8 cellular contexts compared by ENCODE assay signal in the genomic region with DNA sequence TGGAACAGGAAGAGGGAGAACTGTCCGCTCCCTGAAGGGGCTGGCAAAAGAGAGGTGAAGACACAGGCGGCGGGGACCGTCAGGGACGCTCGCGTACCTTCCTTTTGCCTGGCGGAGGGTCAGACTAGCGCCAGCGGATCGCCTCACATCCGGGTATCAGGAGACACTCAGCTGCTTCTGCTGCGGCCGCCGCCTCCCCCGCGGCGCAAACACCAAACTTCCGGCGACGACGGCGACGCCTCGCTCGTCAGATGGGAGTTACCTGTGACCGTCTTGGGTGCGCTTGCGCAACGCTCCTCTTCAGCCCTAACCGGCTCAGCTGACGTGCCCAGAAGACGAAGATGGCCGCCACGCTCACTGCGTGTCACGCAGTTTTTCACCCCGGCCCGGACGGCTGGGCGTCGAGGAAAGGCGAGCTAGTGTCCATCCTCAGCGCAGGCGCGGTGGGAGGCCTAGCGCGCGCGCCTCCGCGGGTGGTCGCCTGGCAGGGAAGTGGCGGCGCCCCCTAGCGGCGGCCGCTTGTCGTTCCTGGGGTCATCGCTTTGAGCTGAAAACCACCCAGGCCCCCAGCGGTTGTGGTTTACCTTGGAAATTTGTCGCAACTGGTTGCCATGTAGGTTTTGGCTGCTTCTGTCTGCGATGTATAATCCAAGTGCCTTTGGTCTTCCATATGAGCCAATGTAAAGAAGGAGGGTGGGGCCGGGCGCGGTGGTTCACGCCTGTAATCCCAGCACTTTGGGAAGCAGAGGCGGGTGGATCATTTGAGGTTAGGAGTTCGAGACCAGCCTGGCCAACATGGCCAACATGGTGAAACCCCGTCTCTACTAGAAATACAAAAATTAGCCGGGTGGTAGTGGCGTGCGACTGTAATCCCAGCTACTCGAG. TPM values are rescaled to one million over a fixed set of nuclear protein-coding genes. Genes with fewer than 3 reads are reported as not detected.
DNase-seq lines count a peak whose midpoint lies in the region; ATAC-seq and TF ChIP-seq lines count a peak whose summit lies in the region.

A gene with protein sequence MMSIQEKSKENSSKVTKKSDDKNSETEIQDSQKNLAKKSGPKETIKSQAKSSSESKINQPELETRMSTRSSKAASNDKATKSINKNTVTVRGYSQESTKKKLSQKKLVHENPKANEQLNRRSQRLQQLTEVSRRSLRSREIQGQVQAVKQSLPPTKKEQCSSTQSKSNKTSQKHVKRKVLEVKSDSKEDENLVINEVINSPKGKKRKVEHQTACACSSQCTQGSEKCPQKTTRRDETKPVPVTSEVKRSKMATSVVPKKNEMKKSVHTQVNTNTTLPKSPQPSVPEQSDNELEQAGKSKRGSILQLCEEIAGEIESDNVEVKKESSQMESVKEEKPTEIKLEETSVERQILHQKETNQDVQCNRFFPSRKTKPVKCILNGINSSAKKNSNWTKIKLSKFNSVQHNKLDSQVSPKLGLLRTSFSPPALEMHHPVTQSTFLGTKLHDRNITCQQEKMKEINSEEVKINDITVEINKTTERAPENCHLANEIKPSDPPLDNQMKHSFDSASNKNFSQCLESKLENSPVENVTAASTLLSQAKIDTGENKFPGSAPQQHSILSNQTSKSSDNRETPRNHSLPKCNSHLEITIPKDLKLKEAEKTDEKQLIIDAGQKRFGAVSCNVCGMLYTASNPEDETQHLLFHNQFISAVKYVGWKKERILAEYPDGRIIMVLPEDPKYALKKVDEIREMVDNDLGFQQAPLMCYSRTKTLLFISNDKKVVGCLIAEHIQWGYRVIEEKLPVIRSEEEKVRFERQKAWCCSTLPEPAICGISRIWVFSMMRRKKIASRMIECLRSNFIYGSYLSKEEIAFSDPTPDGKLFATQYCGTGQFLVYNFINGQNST (minus strand): TSS at position 179 of the 885 bp plus-strand sequence. CDS start 25,861 bp downstream, outside the sequence.

- peak; percentile 96 to 98 (median 98) for DNase-seq in CD4-positive, alpha-beta memory T cell
- DNase-seq in NCI-H774 (lab: John Stamatoyannopoulos, UW) (peak; percentile 97), dorsolateral prefrontal cortex (peak; percentile 81 to 96 (median 91)), right lobe of liver (peak; percentile 96 to 98 (median 97))
- peak; percentile 91 to 93 for DNase-seq in activated CD4-positive, alpha-beta T cell treated with anti-CD3 and anti-CD28 coated beads, Interleukin-2, amount 50 U/mL, for 48 hours
- peak; percentile 85 to 92 for DNase-seq in stimulated activated CD4-positive, alpha-beta T cell treated with anti-CD3 and anti-CD28 coated beads, Interleukin-4, amount 100 ng/mL, for 4 hours

- intact Hi-C loops in CD4-positive, alpha-beta memory T cell (cut with micrococcal nuclease): loop anchor here (1.0 kb wide), 4 partner anchors 12 to 488 kb away; a partner anchor contains a TSS
- intact Hi-C loops in dorsolateral prefrontal cortex (cut with DNase I): loop anchor here (1.0 to 10.0 kb wide), 6 partner anchors 12 to 486 kb away; a partner anchor contains a TSS
- intact Hi-C loops in right lobe of liver (cut with DNase I): no loop called here

- H3K4me3 ChIP-seq in CD4-positive, alpha-beta memory T cell (ENCODE audit: low read length in 2 of 2): peak within 1 kb of the TSS; percentile 90 to 98
- H3K4me3 ChIP-seq in dorsolateral prefrontal cortex (peak within 1 kb of the TSS; percentile 63 to 100 (median 96)), right lobe of liver (peak within 1 kb of the TSS; percentile 66 to 90 (median 75))

- H3K27me3 Mint-ChIP-seq in CD4-positive, alpha-beta memory T cell: no peaks in the 10 kb centered on the region

- CTCF ChIA-PET in CD4-positive, alpha-beta memory T cell (lab: Charles Lee; ENCODE audit: partially characterized antibody): interaction anchor here (0.7 to 8.3 kb wide), 35 partner anchors 10 to 1898 kb away, joined by 3 to 181 read pairs (median 5); a partner anchor contains a TSS

- H3K9me3 Mint-ChIP-seq in CD4-positive, alpha-beta memory T cell: peaks cover 0 to 4% (median 0%) of the 10 kb centered on the region in 8 donors

- ATAC-seq in GM19397 (IDR thresholded peaks at IDR 0.05; ENCODE audit: unreplicated experiment) (peak; percentile 86), HG03571 (IDR thresholded peaks at IDR 0.05; ENCODE audit: unreplicated experiment) (peak; percentile 87), right lobe of liver (peak; percentile 83 to 90 (median 87))

- H3K9me3 ChIP-seq in CD4-positive, alpha-beta memory T cell (ENCODE audit: control insufficient read depth in 1 of 2, low read length in 2 of 2): no peaks in the 10 kb centered on the region
- no peaks in the 10 kb centered on the region for H3K9me3 ChIP-seq in right lobe of liver

- H3K36me3 ChIP-seq in CD4-positive, alpha-beta memory T cell (ENCODE audit: insufficient read depth, low read length): no peaks in the 10 kb centered on the region
- no peaks in the 10 kb centered on the region for H3K36me3 ChIP-seq in right lobe of liver

- TF ChIP-seq CTCF in dorsolateral prefrontal cortex (IDR thresholded peaks at IDR 0.05 in 54 of 56, conservative IDR thresholded peaks at IDR 0.05 in 2 of 56; ENCODE audit: low read depth in 1 of 56, partially characterized antibody in 56 of 56): peak; percentile 85 to 99 (median 96)
- TF ChIP-seq CTCF in right lobe of liver (IDR thresholded peaks at IDR 0.05): peak; percentile 95 to 99 (median 98)

- H3K4me1 ChIP-seq in CD4-positive, alpha-beta memory T cell (ENCODE audit: insufficient read depth, low read length): peaks cover 35% of the 10 kb centered on the region
- H3K4me1 ChIP-seq in right lobe of liver: peaks cover 0 to 18% (median 0%) of the 10 kb centered on the region in 4 donors

- peaks cover 0 to 6% of the 10 kb centered on the region in 2 donors for H3K36me3 Mint-ChIP-seq in CD4-positive, alpha-beta memory T cell

- WGBS in right lobe of liver (ENCODE audit: insufficient coverage, low coverage, low lambda C conversion rate, missing lambda C conversion rate): 19% methylated on average over 29 of the region's 74 CpGs

- peak within 1 kb of the TSS; percentile 98 to 100 (median 99) for H3K27ac Mint-ChIP-seq in CD4-positive, alpha-beta memory T cell

- H3K27ac ChIP-seq in CD4-positive, alpha-beta memory T cell (ENCODE audit: low read depth, low read length): peak within 1 kb of the TSS; percentile 93
- H3K27ac ChIP-seq in dorsolateral prefrontal cortex: peak within 1 kb of the TSS; percentile 25 to 99 (median 93)
- H3K27ac ChIP-seq in right lobe of liver: peak within 1 kb of the TSS; percentile 92 to 97 (median 96)

- POLR2A ChIA-PET in CD4-positive, alpha-beta memory T cell (lab: Charles Lee; ENCODE audit: partially characterized antibody): interaction anchor here (0.6 to 3.4 kb wide), 29 partner anchors 11 to 489 kb away, joined by 3 to 144 read pairs (median 4); a partner anchor contains a TSS

- H3K4me3 Mint-ChIP-seq in CD4-positive, alpha-beta memory T cell: peak within 1 kb of the TSS; percentile 93 to 99 (median 96)

- H3K4me1 Mint-ChIP-seq in CD4-positive, alpha-beta memory T cell: peaks cover 23 to 62% (median 29%) of the 10 kb centered on the region in 4 donors

- peak; percentile 94 for TF ChIP-seq POLR2A in right lobe of liver (IDR thresholded peaks at IDR 0.05)

- no peaks in the 10 kb centered on the region for H3K27me3 ChIP-seq in CD4-positive, alpha-beta memory T cell (ENCODE audit: insufficient read depth, low read length)
- no peaks in the 10 kb centered on the region for H3K27me3 ChIP-seq in dorsolateral prefrontal cortex
- no peaks in the 10 kb centered on the region for H3K27me3 ChIP-seq in right lobe of liver

RNA-seq across cellular contexts. Expression of the gene that starts here (rescaled TPM):
- total RNA-seq in CD4-positive, alpha-beta memory T cell: 10 to 100 TPM; 32.3 to 38.2 TPM
- polyA plus RNA-seq in CD4-positive, alpha-beta memory T cell: 10 to 100 TPM in 1 of 2 donors, 1 to 10 TPM in 1; 4.6 to 11.9 TPM
- 10 to 100 TPM; 13.0 to 29.8 (median 18.0) TPM for total RNA-seq in dorsolateral prefrontal cortex
- total RNA-seq in right lobe of liver: 10 to 100 TPM in 1 of 6 experiments, 1 to 10 TPM in 5; 4.9 to 10.3 (median 6.5) TPM

Comparison
In these comparisons a context has a peak if more than half of its experiments do, and no peak if none do; other contexts are left out.
1. Peak in every context shown above with its lines: DNase-seq, ATAC-seq, H3K4me3 ChIP-seq and H3K27ac ChIP-seq.
2. intact Hi-C loops: an anchor here in CD4-positive, alpha-beta memory T cell (1.0 kb wide) and dorsolateral prefrontal cortex (1.0 to 10.0 kb wide); none called in right lobe of liver.